15 cellular contexts compared by ENCODE assay signal in genomic region chr15:59166156-59166555, GRCh38. TPM values are rescaled to one million over a fixed set of nuclear protein-coding genes. Genes with fewer than 3 reads are reported as not detected.
A peak's percentile ranks its signal among the peaks of the same experiment; 100 is the strongest.
DNase-seq lines count a peak whose midpoint lies in the region; ATAC-seq, FAIRE-seq and TF ChIP-seq lines count a peak whose summit lies in the region.
"Had no signal": no experiment of that assay in that cellular context is flagged by ENCODE, and none has a peak within 500 bp of the region (broad histone marks: within the 10 kb centered on the region; RNA-seq: fewer than 3 reads in every experiment).

No MANE protein-coding gene starts in this region.

- WGBS in A549 (ENCODE audit: missing lambda C conversion rate), result 69% methylated on average over 4 of the region's 4 CpGs
- 46% methylated on average over 4 of the region's 4 CpGs for WGBS in mammary epithelial cell (ENCODE audit: low coverage, missing lambda C conversion rate)
- WGBS in HepG2 (ENCODE audit: low lambda C conversion rate), result 36% methylated on average over 4 of the region's 4 CpGs

- 0 out of 2 replicates have a peak, but pooled peaks cover 5% of the 10 kb centered on the region for H3K9me2 ChIP-seq in GM23338 (ENCODE audit: insufficient read depth)

- TF ChIP-seq RAD21 in A549 (conservative IDR thresholded peaks at IDR 0.05 in 1 of 2, IDR thresholded peaks at IDR 0.05 in 1 of 2) (no peak), HepG2 (CRISPR knock-in tag; IDR thresholded peaks at IDR 0.05) (no peak)

- H3K27me3 Mint-ChIP-seq in GM23338 (ENCODE audit: insufficient read depth, low read depth, poor library complexity), result peaks cover 4% of the 10 kb centered on the region
- H3K27me3 Mint-ChIP-seq: T-helper 17 cell had no signal

- DNase-seq in A549 (ENCODE audit: low read depth in 1 of 2, low spot score in 1 of 2) (no peak), GM23338 (ENCODE audit: low spot score) (no peak), mammary epithelial cell (no peak), HepG2 (ENCODE audit: low spot score) (peak; percentile 38), RKO (ENCODE audit: low spot score) (no peak), H4 (ENCODE audit: low spot score) (no peak)
- DNase-seq in NK-92 treated with Interleukin-12 subunit alpha and Interleukin-12 subunit beta, amount 100 ng/mL, for 24 hours (lab: John Stamatoyannopoulos, UW), result no peak
- no peak for DNase-seq in stimulated activated CD4-positive, alpha-beta T cell treated with anti-CD3 and anti-CD28 coated beads, Interleukin-2, amount 100 ng/mL, for 48 hours
- DNase-seq: dorsolateral prefrontal cortex; stimulated activated naive CD4-positive, alpha-beta T cell treated with Interleukin-2 at 50 U/mL for 16 hours; T-helper 17 cell had no signal

- CTCF ChIA-PET in A549 (lab: Yijun Ruan, JAX), result interaction anchor here (0.7 to 4.5 kb wide), 12 partner anchors 9 to 367 kb away, joined by 3 to 17 read pairs (median 3); no protein-coding TSS in a partner anchor
- CTCF ChIA-PET in mammary epithelial cell (lab: Charles Lee; ENCODE audit: low non-redundant PET), result no interaction called here
- CTCF ChIA-PET in HepG2 (lab: Yijun Ruan, JAX; ENCODE audit: low intra/inter-chr PET ratio, low total read pairs), result no interaction called here

- H3K36me3 ChIP-seq in GM23338 (ENCODE audit: insufficient read depth) (0 out of 2 replicates have a peak, but pooled peaks cover 13% of the 10 kb centered on the region), mammary epithelial cell (ENCODE audit: insufficient read depth, low read length) (peaks cover 6% of the 10 kb centered on the region), HepG2 (replicated peaks in 1 of 2; ENCODE audit: control insufficient read depth in 1 of 2, insufficient read depth in 2 of 2, low read length in 2 of 2) (peaks cover 10 to 14% of the 10 kb centered on the region in 2 experiments; a peak in 4 of 5 replicates)

- TF ChIP-seq POLR2A in A549 (IDR thresholded peaks at IDR 0.05; ENCODE audit: low read length) (no peak), HepG2 (IDR thresholded peaks at IDR 0.05; ENCODE audit: insufficient read depth in 1 of 2, low read depth in 2 of 2, low read length in 2 of 2) (no peak)

- H3K27ac ChIP-seq in A549 (peak overlapping the region; percentile 60 to 71), GM23338 (ENCODE audit: low read depth) (no peak overlapping the region), mammary epithelial cell (ENCODE audit: insufficient read depth, low read depth, low read length) (peak overlapping the region; percentile 72), HepG2 (ENCODE audit: extremely low read length, insufficient read depth, low read length) (peak overlapping the region; percentile 43)
- H3K27ac ChIP-seq: HL-60 had no signal

- in situ Hi-C loops in mammary epithelial cell (cut with MboI; ENCODE audit: low sequenced_read_pairs in 2 of 2), result no loop called here
- in situ Hi-C loops in HepG2 (cut with HindIII; ENCODE audit: extremely low pct_ligation_motif_present, low pct_unique_long_range_greater_than_20kb), result loop anchor here (5.0 to 10.0 kb wide), 2 partner anchors 249 to 326 kb away; no protein-coding TSS in a partner anchor

- intact Hi-C loops in mammary epithelial cell (cut with micrococcal nuclease), result loop anchor here (5.0 kb wide), 1 partner anchor 206 kb away; the partner anchor contains the start of gene MYO1E
- intact Hi-C loops in HepG2 (cut with micrococcal nuclease; ENCODE audit: unreplicated experiment), result no loop called here

- BruUV-seq in mammary epithelial cell (replicated peaks; lab: Mats Ljungman, UMichigan), result no TSS peak
- BruUV-seq in HepG2 (replicated peaks; lab: Mats Ljungman, UMichigan), result no TSS peak

- H3K9me3 Mint-ChIP-seq in GM23338, result no peaks in the 10 kb centered on the region

- TF ChIP-seq EP300 in A549 (IDR thresholded peaks at IDR 0.05) (no peak), HepG2 (IDR thresholded peaks at IDR 0.05; ENCODE audit: low read depth in 2 of 2, low read length in 2 of 2) (peak in 1 of 2 experiments; percentile 47; a peak in 1 of 4 replicates), HepG2 (CRISPR knock-in tag; IDR thresholded peaks at IDR 0.05; ENCODE audit: borderline replicate concordance) (no peak)

- H3K4me2 ChIP-seq in A549, result no peak overlapping the region
- H3K4me2 ChIP-seq in GM23338, result no peak overlapping the region
- peak overlapping the region; percentile 39 for H3K4me2 ChIP-seq in mammary epithelial cell (ENCODE audit: insufficient read depth, low read depth, low read length)
- no peak overlapping the region for H3K4me2 ChIP-seq in HepG2 (ENCODE audit: low read depth, low read length)

- H3K9me3 ChIP-seq in A549 (no peaks in the 10 kb centered on the region), mammary epithelial cell (replicated peaks; ENCODE audit: insufficient read depth, low read length) (no peaks in the 10 kb centered on the region), HepG2 (ENCODE audit: low read length) (no peaks in the 10 kb centered on the region)

- TF ChIP-seq CTCF in A549 (IDR thresholded peaks at IDR 0.05) (no peak), GM23338 (conservative IDR thresholded peaks at IDR 0.05; ENCODE audit: low read depth in 2 of 2) (no peak), mammary epithelial cell (conservative IDR thresholded peaks at IDR 0.05 in 1 of 2, IDR thresholded peaks at IDR 0.05 in 1 of 2; ENCODE audit: extremely low read depth in 1 of 2, insufficient read depth in 1 of 2, low read depth in 1 of 2, low read length in 2 of 2) (no peak), HepG2 (CRISPR knock-in tag; IDR thresholded peaks at IDR 0.05) (no peak)

- dilution Hi-C loops in mammary epithelial cell (cut with HindIII; ENCODE audit: low sequenced_read_pairs), result no loop called here

- no peak overlapping the region for H3K9ac ChIP-seq in mammary epithelial cell (ENCODE audit: insufficient read depth, low read length)
- H3K9ac ChIP-seq in HepG2 (ENCODE audit: insufficient read depth, low read depth, low read length), result no peak overlapping the region

- H3F3A ChIP-seq in GM23338 (replicated peaks; ENCODE audit: low read depth), result no peaks in the 10 kb centered on the region

- no peaks in the 10 kb centered on the region for H4K20me1 ChIP-seq in GM23338 (replicated peaks; ENCODE audit: insufficient read depth)
- no peaks in the 10 kb centered on the region for H4K20me1 ChIP-seq in mammary epithelial cell (ENCODE audit: insufficient read depth, low read length)
- H4K20me1 ChIP-seq in HepG2 (ENCODE audit: insufficient read depth, low read length), result no peaks in the 10 kb centered on the region

- H3K27ac Mint-ChIP-seq in GM23338, result peak overlapping the region; percentile 23
- H3K27ac Mint-ChIP-seq: T-helper 17 cell had no signal

- H3K36me3 Mint-ChIP-seq in GM23338 (ENCODE audit: low read depth), result peaks cover 22% of the 10 kb centered on the region; the same call in 2 of the 3 replicates

- peaks cover 23% of the 10 kb centered on the region for H3K4me1 Mint-ChIP-seq in GM23338

- H3K4me3 Mint-ChIP-seq in GM23338, result no peak overlapping the region
- H3K4me3 Mint-ChIP-seq: T-helper 17 cell had no signal

- no peak overlapping the region for H3K4me3 ChIP-seq in A549
- no peak overlapping the region for H3K4me3 ChIP-seq in GM23338
- H3K4me3 ChIP-seq in mammary epithelial cell (replicated peaks in 1 of 3; ENCODE audit: insufficient read depth in 1 of 3, low read depth in 2 of 3, low read length in 3 of 3), result no peak overlapping the region
- no peak overlapping the region for H3K4me3 ChIP-seq in HepG2 (replicated peaks in 1 of 3; ENCODE audit: insufficient read depth in 1 of 3, low read depth in 2 of 3, low read length in 3 of 3)
- H3K4me3 ChIP-seq: dorsolateral prefrontal cortex had no signal

- no peak for ATAC-seq in A549
- no peak for ATAC-seq in GM23338
- no peak for ATAC-seq in HepG2
- ATAC-seq: Panc1, T-helper 17 cell had no signal

- FAIRE-seq in A549 (lab: Jason Lieb, UNC) (no peak), HepG2 (lab: Jason Lieb, UNC) (peak; percentile 64)

- H3K27me3 ChIP-seq in GM23338 (ENCODE audit: insufficient read depth), result no peaks in the 10 kb centered on the region
- no peaks in the 10 kb centered on the region for H3K27me3 ChIP-seq in mammary epithelial cell (ENCODE audit: insufficient read depth, low read length)
- no peaks in the 10 kb centered on the region for H3K27me3 ChIP-seq in HepG2 (ENCODE audit: control insufficient read depth in 1 of 2, insufficient read depth in 2 of 2, low read length in 2 of 2)
- H3K27me3 ChIP-seq: dorsolateral prefrontal cortex had no signal

- H3K79me2 ChIP-seq in GM23338 (replicated peaks; ENCODE audit: insufficient read depth), result no peaks in the 10 kb centered on the region
- H3K79me2 ChIP-seq in mammary epithelial cell (ENCODE audit: insufficient read depth, low read length), result peaks cover 13% of the 10 kb centered on the region
- no peaks in the 10 kb centered on the region for H3K79me2 ChIP-seq in HepG2 (ENCODE audit: insufficient read depth, low read length)

- H2AFZ ChIP-seq in GM23338 (no peak overlapping the region), mammary epithelial cell (ENCODE audit: low read depth, low read length) (no peak overlapping the region), HepG2 (ENCODE audit: low read length) (no peak overlapping the region)

- peaks cover 44% of the 10 kb centered on the region for H3K4me1 ChIP-seq in A549
- no peaks in the 10 kb centered on the region for H3K4me1 ChIP-seq in GM23338 (ENCODE audit: insufficient read depth)
- H3K4me1 ChIP-seq in mammary epithelial cell (ENCODE audit: insufficient read depth, low read length), result peaks cover 61% of the 10 kb centered on the region
- peaks cover 52% of the 10 kb centered on the region for H3K4me1 ChIP-seq in HepG2 (ENCODE audit: insufficient read depth, low read length)

- POLR2A ChIA-PET in A549 (lab: Yijun Ruan, JAX), result no interaction called here
- POLR2A ChIA-PET in HepG2 (lab: Yijun Ruan, JAX), result no interaction called here

RNA-seq across cellular contexts. Expression of gene LDHAL6B, which starts 40.5 kb away (rescaled TPM):
- polyA plus RNA-seq in A549 (2011; rRNA removed) (not detected in 2 replicates), A549 (2017; fragmentation: RNase III; extraction: RNeasy Plus Mini Kit Qiagen cat#74134 plus additional on column Dnase treatment) (not detected in 3 replicates), GM23338 (2016; fragmentation: Nextera tagmentation; extraction: Ambion mirVana) (not detected in 2 replicates), mammary epithelial cell (not detected), HepG2 (2011; rRNA removed) (not detected in 2 replicates)
- polyA plus RNA-seq in A549 (2012; cell fraction: cytosol; rRNA removed), result not detected in 2 replicates
- polyA plus RNA-seq in A549 (2012; cell fraction: nucleus; rRNA removed), result 0.05 TPM in 1 of 2 replicates, not detected in the other
- not detected in 2 replicates for polyA minus RNA-seq in A549 (2011; rRNA and poly(A)+ RNA removed)
- total RNA-seq in GM23338 (2014; rRNA removed; shearing (Covaris generic)), result not detected in 2 replicates
- total RNA-seq in mammary epithelial cell (not detected), HepG2 (2016; rRNA removed; fragmentation: Illumina TruSeq; extraction: Trizol) (not detected in 2 replicates)
- polyA minus RNA-seq in mammary epithelial cell, result not detected
- total RNA-seq in HepG2 (2016; cell fraction: cytosol; rRNA removed; fragmentation: Illumina TruSeq; extraction: Trizol; ENCODE audit: low read depth), result not detected in 2 replicates
- total RNA-seq in HepG2 (2016; cell fraction: insoluble cytoplasmic fraction; rRNA removed; fragmentation: Illumina TruSeq; extraction: Trizol), result not detected in 2 replicates
- total RNA-seq in HepG2 (2016; cell fraction: membrane; rRNA removed; fragmentation: Illumina TruSeq; extraction: Trizol), result not detected in 2 replicates
- total RNA-seq in HepG2 (2016; cell fraction: nucleus; rRNA removed; fragmentation: Illumina TruSeq; extraction: Trizol), result not detected in 2 replicates
- not detected in 2 replicates for polyA plus RNA-seq in HepG2 (2011; cell fraction: cytosol; rRNA removed)
- not detected in 2 replicates for polyA plus RNA-seq in HepG2 (2011; cell fraction: nucleus; rRNA removed)
- not detected in 2 replicates for polyA plus RNA-seq in HepG2 (2012)
- not detected in 2 replicates for polyA plus RNA-seq in HepG2 (2016; cell fraction: cytosol; fragmentation: Illumina TruSeq; extraction: Trizol; ENCODE audit: low read depth)
- not detected in 2 replicates for polyA plus RNA-seq in HepG2 (2016; cell fraction: insoluble cytoplasmic fraction; fragmentation: Illumina TruSeq; extraction: Trizol; ENCODE audit: low read depth)
- polyA plus RNA-seq in HepG2 (2016; cell fraction: membrane; fragmentation: Illumina TruSeq; extraction: Trizol; ENCODE audit: low read depth), result not detected in 2 replicates
- polyA plus RNA-seq in HepG2 (2016; cell fraction: nucleus; fragmentation: Illumina TruSeq; extraction: Trizol; ENCODE audit: insufficient read depth, low read depth), result not detected in 2 replicates
- not detected in 2 replicates for polyA minus RNA-seq in HepG2 (2011; rRNA and poly(A)+ RNA removed; ENCODE audit: low replicate concordance)
- polyA minus RNA-seq in HepG2 (2011; cell fraction: cytosol; rRNA and poly(A)+ RNA removed), result not detected in 2 replicates
- not detected in 2 replicates for polyA minus RNA-seq in HepG2 (2011; cell fraction: nucleus; rRNA and poly(A)+ RNA removed)
- total RNA-seq in H4 (2014; rRNA removed; shearing (Covaris generic)), result not detected in 2 replicates
- total RNA-seq: dorsolateral prefrontal cortex, mesenteric fat pad, posterior vena cava, T-helper 17 cell had no signal

Comparison
In these comparisons a context has a peak if more than half of its experiments do, and no peak if none do; other contexts are left out.
1. Of the 38 proteins assayed by ChIP-seq in both HepG2 and A549: peak only in HepG2: CEBPB; only in A549: none; in both: none; in neither: 36; mixed calls (peak in some experiments, not most) for 1.